Comparison of ENCODE assay signal across 1 cellular context in genomic region chr2:11506611-11506969, GRCh38.
TF ChIP-seq lines count a peak whose summit lies in the region.

No MANE protein-coding gene starts in this region.

TF ChIP-seq in HepG2, 621 proteins besides CTCF, POLR2A, EP300 and RAD21 (continued from another document and continues in another):
- no peak for TF ChIP-seq MAFK (conservative IDR thresholded peaks at IDR 0.05 in 1 of 2, IDR thresholded peaks at IDR 0.05 in 1 of 2; ENCODE audit: low read length in 2 of 2)
- TF ChIP-seq PAWR (CRISPR knock-in tag; IDR thresholded peaks at IDR 0.05; ENCODE audit: borderline replicate concordance), result no peak
- no peak for TF ChIP-seq ELF1 (CRISPR knock-in tag; IDR thresholded peaks at IDR 0.05)
- TF ChIP-seq ZNF577 (CRISPR knock-in tag; IDR thresholded peaks at IDR 0.05; ENCODE audit: borderline replicate concordance, low read depth), result no peak
- TF ChIP-seq ATF2 (CRISPR knock-in tag; IDR thresholded peaks at IDR 0.05), result peak; percentile 60; the same call in 1 of the 2 replicates
- no peak for TF ChIP-seq ZNF431 (CRISPR knock-in tag; IDR thresholded peaks at IDR 0.05; ENCODE audit: borderline replicate concordance, low read depth)
- peak; percentile 83 for TF ChIP-seq MED1 (CRISPR knock-in tag; IDR thresholded peaks at IDR 0.05)
- TF ChIP-seq CCDC6 (CRISPR knock-in tag; IDR thresholded peaks at IDR 0.05), result no peak
- TF ChIP-seq CBX2 (IDR thresholded peaks at IDR 0.05; ENCODE audit: low read depth, low read length), result no peak
- no peak for TF ChIP-seq CBX2 (CRISPR knock-in tag; IDR thresholded peaks at IDR 0.05; ENCODE audit: low read depth)
- no peak for TF ChIP-seq SKIL (CRISPR knock-in tag; IDR thresholded peaks at IDR 0.05; ENCODE audit: borderline replicate concordance)
- TF ChIP-seq, protein P1, sequence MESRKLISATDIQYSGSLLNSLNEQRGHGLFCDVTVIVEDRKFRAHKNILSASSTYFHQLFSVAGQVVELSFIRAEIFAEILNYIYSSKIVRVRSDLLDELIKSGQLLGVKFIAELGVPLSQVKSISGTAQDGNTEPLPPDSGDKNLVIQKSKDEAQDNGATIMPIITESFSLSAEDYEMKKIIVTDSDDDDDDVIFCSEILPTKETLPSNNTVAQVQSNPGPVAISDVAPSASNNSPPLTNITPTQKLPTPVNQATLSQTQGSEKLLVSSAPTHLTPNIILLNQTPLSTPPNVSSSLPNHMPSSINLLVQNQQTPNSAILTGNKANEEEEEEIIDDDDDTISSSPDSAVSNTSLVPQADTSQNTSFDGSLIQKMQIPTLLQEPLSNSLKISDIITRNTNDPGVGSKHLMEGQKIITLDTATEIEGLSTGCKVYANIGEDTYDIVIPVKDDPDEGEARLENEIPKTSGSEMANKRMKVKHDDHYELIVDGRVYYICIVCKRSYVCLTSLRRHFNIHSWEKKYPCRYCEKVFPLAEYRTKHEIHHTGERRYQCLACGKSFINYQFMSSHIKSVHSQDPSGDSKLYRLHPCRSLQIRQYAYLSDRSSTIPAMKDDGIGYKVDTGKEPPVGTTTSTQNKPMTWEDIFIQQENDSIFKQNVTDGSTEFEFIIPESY (CRISPR knock-in tag; IDR thresholded peaks at IDR 0.05), result no peak
- TF ChIP-seq ZSCAN20 (CRISPR knock-in tag; IDR thresholded peaks at IDR 0.05; ENCODE audit: borderline replicate concordance), result no peak
- TF ChIP-seq NFE2L2 (IDR thresholded peaks at IDR 0.05; ENCODE audit: low read length), result no peak
- no peak for TF ChIP-seq ARHGAP35 (CRISPR knock-in tag; IDR thresholded peaks at IDR 0.05; ENCODE audit: borderline replicate concordance)
- no peak; the same call in 1 of the 2 replicates for TF ChIP-seq BRCA1 (CRISPR knock-in tag; IDR thresholded peaks at IDR 0.05)
- TF ChIP-seq ZNF75D (CRISPR knock-in tag; IDR thresholded peaks at IDR 0.05; ENCODE audit: borderline replicate concordance), result no peak
- TF ChIP-seq ZBTB21 (CRISPR knock-in tag; IDR thresholded peaks at IDR 0.05), result no peak
- TF ChIP-seq, protein P2, sequence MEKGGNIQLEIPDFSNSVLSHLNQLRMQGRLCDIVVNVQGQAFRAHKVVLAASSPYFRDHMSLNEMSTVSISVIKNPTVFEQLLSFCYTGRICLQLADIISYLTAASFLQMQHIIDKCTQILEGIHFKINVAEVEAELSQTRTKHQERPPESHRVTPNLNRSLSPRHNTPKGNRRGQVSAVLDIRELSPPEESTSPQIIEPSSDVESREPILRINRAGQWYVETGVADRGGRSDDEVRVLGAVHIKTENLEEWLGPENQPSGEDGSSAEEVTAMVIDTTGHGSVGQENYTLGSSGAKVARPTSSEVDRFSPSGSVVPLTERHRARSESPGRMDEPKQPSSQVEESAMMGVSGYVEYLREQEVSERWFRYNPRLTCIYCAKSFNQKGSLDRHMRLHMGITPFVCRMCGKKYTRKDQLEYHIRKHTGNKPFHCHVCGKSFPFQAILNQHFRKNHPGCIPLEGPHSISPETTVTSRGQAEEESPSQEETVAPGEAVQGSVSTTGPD (CRISPR knock-in tag; IDR thresholded peaks at IDR 0.05), result no peak
- peak; percentile 62; the same call in 1 of the 2 replicates for TF ChIP-seq ZNF331 (CRISPR knock-in tag; IDR thresholded peaks at IDR 0.05)
- no peak for TF ChIP-seq ZNF367 (CRISPR knock-in tag; IDR thresholded peaks at IDR 0.05; ENCODE audit: borderline replicate concordance)
- no peak for TF ChIP-seq POGZ (CRISPR knock-in tag; IDR thresholded peaks at IDR 0.05)
- no peak for TF ChIP-seq GRHL1 (CRISPR knock-in tag; conservative IDR thresholded peaks at IDR 0.05)
- no peak for TF ChIP-seq KDM3A (CRISPR knock-in tag; IDR thresholded peaks at IDR 0.05; ENCODE audit: low read depth)
- no peak for TF ChIP-seq ZNF782 (CRISPR knock-in tag; IDR thresholded peaks at IDR 0.05; ENCODE audit: borderline replicate concordance)
- peak; percentile 85 for TF ChIP-seq BRD4 (CRISPR knock-in tag; IDR thresholded peaks at IDR 0.05)
- TF ChIP-seq JARID2 (CRISPR knock-in tag; IDR thresholded peaks at IDR 0.05; ENCODE audit: insufficient replicate concordance), result no peak
- TF ChIP-seq DBP (CRISPR knock-in tag; IDR thresholded peaks at IDR 0.05; ENCODE audit: not compliant biosample characterization), result no peak
- TF ChIP-seq REPIN1 (CRISPR knock-in tag; IDR thresholded peaks at IDR 0.05; ENCODE audit: borderline replicate concordance, low read depth), result no peak
- TF ChIP-seq SSRP1 (CRISPR knock-in tag; IDR thresholded peaks at IDR 0.05), result no peak
- TF ChIP-seq ZNF775 (CRISPR knock-in tag; IDR thresholded peaks at IDR 0.05; ENCODE audit: borderline replicate concordance), result no peak
- TF ChIP-seq, protein P3, sequence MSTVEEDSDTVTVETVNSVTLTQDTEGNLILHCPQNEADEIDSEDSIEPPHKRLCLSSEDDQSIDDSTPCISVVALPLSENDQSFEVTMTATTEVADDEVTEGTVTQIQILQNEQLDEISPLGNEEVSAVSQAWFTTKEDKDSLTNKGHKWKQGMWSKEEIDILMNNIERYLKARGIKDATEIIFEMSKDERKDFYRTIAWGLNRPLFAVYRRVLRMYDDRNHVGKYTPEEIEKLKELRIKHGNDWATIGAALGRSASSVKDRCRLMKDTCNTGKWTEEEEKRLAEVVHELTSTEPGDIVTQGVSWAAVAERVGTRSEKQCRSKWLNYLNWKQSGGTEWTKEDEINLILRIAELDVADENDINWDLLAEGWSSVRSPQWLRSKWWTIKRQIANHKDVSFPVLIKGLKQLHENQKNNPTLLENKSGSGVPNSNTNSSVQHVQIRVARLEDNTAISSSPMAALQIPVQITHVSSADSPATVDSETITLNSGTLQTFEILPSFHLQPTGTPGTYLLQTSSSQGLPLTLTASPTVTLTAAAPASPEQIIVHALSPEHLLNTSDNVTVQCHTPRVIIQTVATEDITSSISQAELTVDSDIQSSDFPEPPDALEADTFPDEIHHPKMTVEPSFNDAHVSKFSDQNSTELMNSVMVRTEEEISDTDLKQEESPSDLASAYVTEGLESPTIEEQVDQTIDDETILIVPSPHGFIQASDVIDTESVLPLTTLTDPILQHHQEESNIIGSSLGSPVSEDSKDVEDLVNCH (CRISPR knock-in tag; IDR thresholded peaks at IDR 0.05), result no peak
- TF ChIP-seq ZNF557 (CRISPR knock-in tag; IDR thresholded peaks at IDR 0.05), result 0 out of 2 replicates have a peak, but pooled peaks have one; percentile 57
- TF ChIP-seq, protein P4, sequence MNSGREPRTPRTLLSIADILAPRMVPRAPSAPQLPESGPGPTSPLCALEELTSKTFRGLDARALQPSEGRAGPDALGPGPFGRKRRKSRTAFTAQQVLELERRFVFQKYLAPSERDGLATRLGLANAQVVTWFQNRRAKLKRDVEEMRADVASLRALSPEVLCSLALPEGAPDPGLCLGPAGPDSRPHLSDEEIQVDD (CRISPR knock-in tag; IDR thresholded peaks at IDR 0.05; ENCODE audit: borderline replicate concordance), result no peak
- no peak for TF ChIP-seq ZNF746 (CRISPR knock-in tag; IDR thresholded peaks at IDR 0.05)
- TF ChIP-seq CBX5 (CRISPR knock-in tag; IDR thresholded peaks at IDR 0.05; ENCODE audit: borderline replicate concordance), result no peak
- TF ChIP-seq, protein P5, sequence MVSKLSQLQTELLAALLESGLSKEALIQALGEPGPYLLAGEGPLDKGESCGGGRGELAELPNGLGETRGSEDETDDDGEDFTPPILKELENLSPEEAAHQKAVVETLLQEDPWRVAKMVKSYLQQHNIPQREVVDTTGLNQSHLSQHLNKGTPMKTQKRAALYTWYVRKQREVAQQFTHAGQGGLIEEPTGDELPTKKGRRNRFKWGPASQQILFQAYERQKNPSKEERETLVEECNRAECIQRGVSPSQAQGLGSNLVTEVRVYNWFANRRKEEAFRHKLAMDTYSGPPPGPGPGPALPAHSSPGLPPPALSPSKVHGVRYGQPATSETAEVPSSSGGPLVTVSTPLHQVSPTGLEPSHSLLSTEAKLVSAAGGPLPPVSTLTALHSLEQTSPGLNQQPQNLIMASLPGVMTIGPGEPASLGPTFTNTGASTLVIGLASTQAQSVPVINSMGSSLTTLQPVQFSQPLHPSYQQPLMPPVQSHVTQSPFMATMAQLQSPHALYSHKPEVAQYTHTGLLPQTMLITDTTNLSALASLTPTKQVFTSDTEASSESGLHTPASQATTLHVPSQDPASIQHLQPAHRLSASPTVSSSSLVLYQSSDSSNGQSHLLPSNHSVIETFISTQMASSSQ (IDR thresholded peaks at IDR 0.05; ENCODE audit: low read depth), result peak; percentile 40; the same call in 1 of the 2 replicates
- TF ChIP-seq, protein P5 (CRISPR knock-in tag; IDR thresholded peaks at IDR 0.05; ENCODE audit: borderline replicate concordance), result no peak
- TF ChIP-seq ISX (CRISPR knock-in tag; conservative IDR thresholded peaks at IDR 0.05), result no peak
- no peak for TF ChIP-seq ZSCAN29 (CRISPR knock-in tag; conservative IDR thresholded peaks at IDR 0.05)
- no peak for TF ChIP-seq E2F5 (CRISPR knock-in tag; conservative IDR thresholded peaks at IDR 0.05)
- no peak for TF ChIP-seq RFX1 (IDR thresholded peaks at IDR 0.05)
- TF ChIP-seq POGK (CRISPR knock-in tag; conservative IDR thresholded peaks at IDR 0.05), result no peak; the same call in 1 of the 2 replicates
- TF ChIP-seq ZNF282 (IDR thresholded peaks at IDR 0.05; ENCODE audit: partially characterized antibody), result no peak
- TF ChIP-seq ZNF136 (CRISPR knock-in tag; IDR thresholded peaks at IDR 0.05; ENCODE audit: low read depth), result no peak
